13 cellular contexts compared by ENCODE assay signal in genomic region chr7:36653011-36653670, GRCh38.
DNase-seq lines count a peak whose midpoint lies in the region; ATAC-seq and TF ChIP-seq lines count a peak whose summit lies in the region.
"Had no signal": no experiment of that assay in that cellular context is flagged by ENCODE, and none has a peak within 500 bp of the region (broad histone marks: within the 10 kb centered on the region; RNA-seq: fewer than 3 reads in every experiment).

No MANE protein-coding gene starts in this region.

- H3K4me3 ChIP-seq in SJSA1 (no peak overlapping the region), foreskin fibroblast (ENCODE audit: low read depth in 1 of 2, low read length in 2 of 2) (no peak overlapping the region)

- intact Hi-C loops in sciatic nerve (cut with DNase I), result no loop called here

- H3K4me1 ChIP-seq in SJSA1 (replicated peaks), result peaks cover 54% of the 10 kb centered on the region

- no peaks in the 10 kb centered on the region for H3K27me3 ChIP-seq in SJSA1 (replicated peaks)

- TF ChIP-seq CTCF in foreskin fibroblast (IDR thresholded peaks at IDR 0.05; ENCODE audit: low read depth, low read length), result no peak

- H3K27ac ChIP-seq in SJSA1, result peak overlapping the region; percentile 76

- ATAC-seq in sciatic nerve, result peak; percentile 37
- no peak for ATAC-seq in GM21737 (IDR thresholded peaks at IDR 0.05; ENCODE audit: unreplicated experiment)
- ATAC-seq: activated naive CD4-positive, alpha-beta T cell treated with anti-CD3 and anti-CD28 coated beads, Interleukin-2, amount 50 U/mL, for 72 hours; T-helper 17 cell had no signal

- H3K9me3 ChIP-seq in SJSA1 (replicated peaks), result no peaks in the 10 kb centered on the region

- DNase-seq in NCI-H2029 treated with DMSO at 0.1 percent for 48 hours (lab: John Stamatoyannopoulos, UW), result peak; percentile 13
- DNase-seq in NCI-H2029 (lab: John Stamatoyannopoulos, UW), result no peak
- DNase-seq in SJSA1 (ENCODE audit: low read depth in 1 of 2, low spot score in 2 of 2), result peak in 1 of 2 experiments; percentile 65
- peak; percentile 30 to 60 for DNase-seq in foreskin fibroblast
- DNase-seq in sciatic nerve (ENCODE audit: low spot score), result no peak
- DNase-seq in dermis blood vessel endothelial cell, result no peak
- no peak for DNase-seq in GM03348 (ENCODE audit: low spot score)
- DNase-seq: DMS153; stimulated activated CD4-positive, alpha-beta T cell treated with anti-CD3 and anti-CD28 coated beads, Interleukin-1b, Interleukin-23, amount 100 ng/mL, for 48 hours; stimulated activated naive CD4-positive, alpha-beta T cell treated with Interleukin-2 at 50 U/mL for 16 hours; T-helper 17 cell had no signal

- no peaks in the 10 kb centered on the region for H3K36me3 ChIP-seq in SJSA1

Comparison
In these comparisons a context has a peak if more than half of its experiments do, and no peak if none do; other contexts are left out.
1. DNase-seq: peak in NCI-H2029 treated with DMSO at 0.1 percent for 48 hours (single experiment) and foreskin fibroblast (2 of 2); none in NCI-H2029 (single experiment), sciatic nerve (single experiment), dermis blood vessel endothelial cell (single experiment) and GM03348 (single experiment).